8 cellular contexts compared by ENCODE assay signal in the genomic region with DNA sequence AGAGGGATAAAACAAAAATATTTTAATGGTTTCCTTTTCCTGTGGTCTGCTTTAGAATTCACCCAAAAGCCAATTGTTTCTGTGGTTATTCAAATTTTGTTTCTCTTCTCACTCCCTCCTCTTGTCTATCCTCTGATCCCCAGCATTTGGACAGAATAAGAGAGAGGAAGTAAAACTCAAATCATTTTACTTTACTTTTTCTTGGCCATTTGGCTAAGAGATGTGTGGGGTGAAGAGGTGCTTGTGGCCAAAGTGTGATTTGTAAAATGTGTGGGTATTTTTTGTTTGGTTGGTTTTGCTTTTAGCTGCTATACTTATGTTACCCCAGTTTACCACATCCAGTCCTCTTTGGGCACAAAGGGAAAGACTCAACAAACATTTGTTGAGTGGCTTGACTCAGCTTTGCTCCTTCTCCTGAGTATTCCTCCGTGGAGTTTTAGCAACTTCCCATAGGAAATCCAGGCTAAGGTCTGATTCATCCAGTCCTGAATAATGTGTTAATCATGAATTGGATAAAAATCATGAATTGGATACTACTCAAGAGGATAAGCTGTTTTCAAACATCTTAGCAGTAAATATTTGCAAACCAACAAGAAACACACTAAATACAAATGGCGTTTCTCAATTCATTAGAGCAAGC.
DNase-seq lines count a peak whose midpoint lies in the region; ATAC-seq, FAIRE-seq and TF ChIP-seq lines count a peak whose summit lies in the region.

No MANE protein-coding gene starts in this region.

- TF ChIP-seq EP300 in HepG2 (IDR thresholded peaks at IDR 0.05; ENCODE audit: low read depth in 2 of 2, low read length in 2 of 2) (no peak), HepG2 (CRISPR knock-in tag; IDR thresholded peaks at IDR 0.05; ENCODE audit: borderline replicate concordance) (no peak)

- WGBS in HepG2 (ENCODE audit: low lambda C conversion rate) = 2% methylated on average over 2 of the region's 2 CpGs
- WGBS in hepatocyte (ENCODE audit: low lambda C conversion rate, missing lambda C conversion rate) = 92% methylated on average over 2 of the region's 2 CpGs

- H3K79me2 ChIP-seq in HepG2 (ENCODE audit: insufficient read depth, low read length) = no peaks in the 10 kb centered on the region
- no peaks in the 10 kb centered on the region for H3K79me2 ChIP-seq in hepatocyte

- POLR2A ChIA-PET in HepG2 (lab: Yijun Ruan, JAX) = no interaction called here

- no TSS peak for BruUV-seq in HepG2 (replicated peaks; lab: Mats Ljungman, UMichigan)

- TF ChIP-seq RAD21 in HepG2 (CRISPR knock-in tag; IDR thresholded peaks at IDR 0.05) = no peak

- H4K20me1 ChIP-seq in HepG2 (ENCODE audit: insufficient read depth, low read length) = no peaks in the 10 kb centered on the region
- H4K20me1 ChIP-seq in hepatocyte (ENCODE audit: insufficient read depth, poor library complexity, severe bottlenecking) = no peaks in the 10 kb centered on the region

- TF ChIP-seq CTCF in fibroblast of the aortic adventitia (IDR thresholded peaks at IDR 0.05; ENCODE audit: insufficient read depth, low read length) (no peak), HepG2 (CRISPR knock-in tag; IDR thresholded peaks at IDR 0.05) (no peak), hepatocyte (IDR thresholded peaks at IDR 0.05; ENCODE audit: poor library complexity) (no peak)

- H3K9ac ChIP-seq in HepG2 (ENCODE audit: insufficient read depth, low read depth, low read length) = no peak overlapping the region

- H3K4me2 ChIP-seq in HepG2 (ENCODE audit: low read depth, low read length) = no peak overlapping the region
- H3K4me2 ChIP-seq in hepatocyte = no peak overlapping the region

- H3K36me3 ChIP-seq in HepG2 (replicated peaks in 1 of 2; ENCODE audit: control insufficient read depth in 1 of 2, insufficient read depth in 2 of 2, low read length in 2 of 2) (no peaks in the 10 kb centered on the region), hepatocyte (replicated peaks; ENCODE audit: insufficient read depth, low read depth) (no peaks in the 10 kb centered on the region)

- no peak overlapping the region for H3K4me3 ChIP-seq in fibroblast of the aortic adventitia (ENCODE audit: low read depth, low read length)
- H3K4me3 ChIP-seq in HepG2 (replicated peaks in 1 of 3; ENCODE audit: insufficient read depth in 1 of 3, low read depth in 2 of 3, low read length in 3 of 3) = no peak overlapping the region
- no peak overlapping the region for H3K4me3 ChIP-seq in hepatocyte

- ATAC-seq in GM21529 (IDR thresholded peaks at IDR 0.05; ENCODE audit: unreplicated experiment) (peak; percentile 93), HepG2 (no peak)

- H2AFZ ChIP-seq in HepG2 (ENCODE audit: low read length) (no peak overlapping the region), hepatocyte (no peak overlapping the region)

- CTCF ChIA-PET in HepG2 (lab: Yijun Ruan, JAX; ENCODE audit: low intra/inter-chr PET ratio, low total read pairs) = no interaction called here

- TF ChIP-seq POLR2A in GM12891 (IDR thresholded peaks at IDR 0.05; ENCODE audit: low read depth, low read length) (no peak), HepG2 (IDR thresholded peaks at IDR 0.05; ENCODE audit: insufficient read depth in 1 of 2, low read depth in 2 of 2, low read length in 2 of 2) (no peak)

- no peaks in the 10 kb centered on the region for H3K4me1 ChIP-seq in HepG2 (ENCODE audit: insufficient read depth, low read length)
- no peaks in the 10 kb centered on the region for H3K4me1 ChIP-seq in hepatocyte (ENCODE audit: insufficient read depth)

- in situ Hi-C loops in HepG2 (cut with HindIII; ENCODE audit: extremely low pct_ligation_motif_present, low pct_unique_long_range_greater_than_20kb) = no loop called here

- H3K27me3 ChIP-seq in HepG2 (ENCODE audit: control insufficient read depth in 1 of 2, insufficient read depth in 2 of 2, low read length in 2 of 2) (peaks cover 0 to 14% of the 10 kb centered on the region in 2 experiments; a peak in 3 of 5 replicates), hepatocyte (no peaks in the 10 kb centered on the region)

- H3K27ac ChIP-seq in HepG2 (ENCODE audit: extremely low read length, insufficient read depth, low read length) = no peak overlapping the region
- no peak overlapping the region for H3K27ac ChIP-seq in hepatocyte

- H3K9me3 ChIP-seq in HepG2 (ENCODE audit: low read length) (no peaks in the 10 kb centered on the region), hepatocyte (ENCODE audit: low read depth) (no peaks in the 10 kb centered on the region)

- no peaks in the 10 kb centered on the region for H3K9me2 ChIP-seq in hepatocyte (replicated peaks; ENCODE audit: insufficient read depth)

- FAIRE-seq in GM12891 (lab: Jason Lieb, UNC) (peak; percentile 86), HepG2 (lab: Jason Lieb, UNC) (no peak)

- DNase-seq in GM12891 (ENCODE audit: insufficient read length, low spot score) = no peak
- peak; percentile 45 for DNase-seq in HS-5 (ENCODE audit: low read depth)
- DNase-seq in fibroblast of the aortic adventitia (ENCODE audit: low read depth) = peak; percentile 77
- no peak for DNase-seq in HepG2 (ENCODE audit: low spot score)
- no peak for DNase-seq in NCI-H1930 (lab: John Stamatoyannopoulos, UW)
- no peak for DNase-seq in hepatocyte (ENCODE audit: low spot score)
- no peak for DNase-seq in hippocampal formation (lab: John Stamatoyannopoulos, UW)

- intact Hi-C loops in HepG2 (cut with micrococcal nuclease; ENCODE audit: unreplicated experiment) = no loop called here

TF ChIP-seq in GM12891, 5 proteins besides CTCF, POLR2A, EP300 and RAD21:
- no peak for TF ChIP-seq PAX5 (IDR thresholded peaks at IDR 0.05; ENCODE audit: insufficient read depth, low read length, severe bottlenecking)
- peak; percentile 89 for TF ChIP-seq SPI1 (IDR thresholded peaks at IDR 0.05; ENCODE audit: low read depth, low read length)
- TF ChIP-seq POLR2AphosphoS5 (IDR thresholded peaks at IDR 0.05; ENCODE audit: low read depth, low read length) = no peak
- no peak for TF ChIP-seq POU2F2 (IDR thresholded peaks at IDR 0.05; ENCODE audit: low read depth, low read length)

TF ChIP-seq in HepG2, 621 proteins besides CTCF, POLR2A, EP300 and RAD21:
- TF ChIP-seq ZMYM4 (CRISPR knock-in tag; IDR thresholded peaks at IDR 0.05) (no peak), RARG (CRISPR knock-in tag; IDR thresholded peaks at IDR 0.05; ENCODE audit: low read depth) (no peak), ZNF34 (CRISPR knock-in tag; IDR thresholded peaks at IDR 0.05; ENCODE audit: borderline replicate concordance) (no peak), ATF7-NPFF (CRISPR knock-in tag; IDR thresholded peaks at IDR 0.05; ENCODE audit: low read depth) (no peak), ZNF510 (CRISPR knock-in tag; IDR thresholded peaks at IDR 0.05; ENCODE audit: low read depth) (no peak), ZNF317 (CRISPR knock-in tag; IDR thresholded peaks at IDR 0.05) (no peak), ZNF160 (CRISPR knock-in tag; IDR thresholded peaks at IDR 0.05) (no peak)
- TF ChIP-seq, protein P1, sequence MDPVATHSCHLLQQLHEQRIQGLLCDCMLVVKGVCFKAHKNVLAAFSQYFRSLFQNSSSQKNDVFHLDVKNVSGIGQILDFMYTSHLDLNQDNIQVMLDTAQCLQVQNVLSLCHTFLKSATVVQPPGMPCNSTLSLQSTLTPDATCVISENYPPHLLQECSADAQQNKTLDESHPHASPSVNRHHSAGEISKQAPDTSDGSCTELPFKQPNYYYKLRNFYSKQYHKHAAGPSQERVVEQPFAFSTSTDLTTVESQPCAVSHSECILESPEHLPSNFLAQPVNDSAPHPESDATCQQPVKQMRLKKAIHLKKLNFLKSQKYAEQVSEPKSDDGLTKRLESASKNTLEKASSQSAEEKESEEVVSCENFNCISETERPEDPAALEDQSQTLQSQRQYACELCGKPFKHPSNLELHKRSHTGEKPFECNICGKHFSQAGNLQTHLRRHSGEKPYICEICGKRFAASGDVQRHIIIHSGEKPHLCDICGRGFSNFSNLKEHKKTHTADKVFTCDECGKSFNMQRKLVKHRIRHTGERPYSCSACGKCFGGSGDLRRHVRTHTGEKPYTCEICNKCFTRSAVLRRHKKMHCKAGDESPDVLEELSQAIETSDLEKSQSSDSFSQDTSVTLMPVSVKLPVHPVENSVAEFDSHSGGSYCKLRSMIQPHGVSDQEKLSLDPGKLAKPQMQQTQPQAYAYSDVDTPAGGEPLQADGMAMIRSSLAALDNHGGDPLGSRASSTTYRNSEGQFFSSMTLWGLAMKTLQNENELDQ (CRISPR knock-in tag; IDR thresholded peaks at IDR 0.05; ENCODE audit: borderline replicate concordance) = no peak
- TF ChIP-seq, protein P2, sequence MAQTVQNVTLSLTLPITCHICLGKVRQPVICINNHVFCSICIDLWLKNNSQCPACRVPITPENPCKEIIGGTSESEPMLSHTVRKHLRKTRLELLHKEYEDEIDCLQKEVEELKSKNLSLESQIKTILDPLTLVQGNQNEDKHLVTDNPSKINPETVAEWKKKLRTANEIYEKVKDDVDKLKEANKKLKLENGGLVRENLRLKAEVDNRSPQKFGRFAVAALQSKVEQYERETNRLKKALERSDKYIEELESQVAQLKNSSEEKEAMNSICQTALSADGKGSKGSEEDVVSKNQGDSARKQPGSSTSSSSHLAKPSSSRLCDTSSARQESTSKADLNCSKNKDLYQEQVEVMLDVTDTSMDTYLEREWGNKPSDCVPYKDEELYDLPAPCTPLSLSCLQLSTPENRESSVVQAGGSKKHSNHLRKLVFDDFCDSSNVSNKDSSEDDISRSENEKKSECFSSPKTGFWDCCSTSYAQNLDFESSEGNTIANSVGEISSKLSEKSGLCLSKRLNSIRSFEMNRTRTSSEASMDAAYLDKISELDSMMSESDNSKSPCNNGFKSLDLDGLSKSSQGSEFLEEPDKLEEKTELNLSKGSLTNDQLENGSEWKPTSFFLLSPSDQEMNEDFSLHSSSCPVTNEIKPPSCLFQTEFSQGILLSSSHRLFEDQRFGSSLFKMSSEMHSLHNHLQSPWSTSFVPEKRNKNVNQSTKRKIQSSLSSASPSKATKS (CRISPR knock-in tag; IDR thresholded peaks at IDR 0.05) = no peak

Comparison
In these comparisons a context has a peak if more than half of its experiments do, and no peak if none do; other contexts are left out.
1. DNase-seq: peak in HS-5 (single experiment) and fibroblast of the aortic adventitia (single experiment); none in GM12891 (single experiment), HepG2 (single experiment), NCI-H1930 (0 of 2), hepatocyte (single experiment) and hippocampal formation (0 of 2).